In genomic region chr2:187617925-187618324, GRCh38 we compare ENCODE assay signal across 1 cellular context.
TF ChIP-seq lines count a peak whose summit lies in the region.

No MANE protein-coding gene starts in this region.

TF ChIP-seq in IMR-90, 13 proteins besides CTCF, POLR2A, EP300 and RAD21:
- TF ChIP-seq FOS (IDR thresholded peaks at IDR 0.05; ENCODE audit: low read depth, low read length) (no peak), USF2 (IDR thresholded peaks at IDR 0.05; ENCODE audit: low read depth, low read length) (no peak), RCOR1 (IDR thresholded peaks at IDR 0.05; ENCODE audit: insufficient replicate concordance, low read length) (no peak), BHLHE40 (IDR thresholded peaks at IDR 0.05; ENCODE audit: low read depth, low read length) (no peak), CEBPB (IDR thresholded peaks at IDR 0.05; ENCODE audit: low read depth, low read length) (no peak), MAFK (IDR thresholded peaks at IDR 0.05; ENCODE audit: low read depth, low read length) (no peak), SMC3 (IDR thresholded peaks at IDR 0.05; ENCODE audit: low read depth, low read length) (no peak), MAZ (IDR thresholded peaks at IDR 0.05; ENCODE audit: borderline replicate concordance, low read depth, low read length) (no peak), RFX5 (IDR thresholded peaks at IDR 0.05; ENCODE audit: low read depth, low read length) (no peak), NFE2L2 (IDR thresholded peaks at IDR 0.05; ENCODE audit: low read depth, low read length) (no peak), MXI1 (IDR thresholded peaks at IDR 0.05; ENCODE audit: borderline replicate concordance, low read depth, low read length) (no peak), ELK1 (IDR thresholded peaks at IDR 0.05; ENCODE audit: borderline replicate concordance, low read depth, low read length) (no peak), CHD1 (IDR thresholded peaks at IDR 0.05; ENCODE audit: low read depth, low read length) (no peak)
